Comparison of ENCODE assay signal across 9 cellular contexts in genomic region chr7:134865001-134865845, GRCh38.
A peak's percentile ranks its signal among the peaks of the same experiment; 100 is the strongest.
DNase-seq lines count a peak whose midpoint lies in the region; ATAC-seq and TF ChIP-seq lines count a peak whose summit lies in the region.
"Had no signal": no experiment of that assay in that cellular context is flagged by ENCODE, and none has a peak within 500 bp of the region (broad histone marks: within the 10 kb centered on the region; RNA-seq: fewer than 3 reads in every experiment).

No MANE protein-coding gene starts in this region.

- no peaks in the 10 kb centered on the region for H3K9me3 ChIP-seq in smooth muscle cell (replicated peaks; ENCODE audit: low read depth)
- H3K9me3 ChIP-seq: pancreas had no signal

- H3F3A ChIP-seq in smooth muscle cell (ENCODE audit: low read depth) = peaks cover 49% of the 10 kb centered on the region

- H3K27me3 ChIP-seq in smooth muscle cell (ENCODE audit: low read depth) = no peaks in the 10 kb centered on the region
- H3K27me3 ChIP-seq: pancreas had no signal

- TF ChIP-seq CTCF in WI38 (IDR thresholded peaks at IDR 0.05; ENCODE audit: low read depth, low read length) (no peak), smooth muscle cell (IDR thresholded peaks at IDR 0.05; ENCODE audit: borderline replicate concordance, insufficient read depth, poor library complexity, severe bottlenecking) (no peak)

- H3K4me3 ChIP-seq in WI38 (ENCODE audit: low read depth, low read length) = peak overlapping the region; percentile 42
- H3K4me3 ChIP-seq in smooth muscle cell = peak overlapping the region; percentile 20
- H3K4me3 ChIP-seq: pancreas had no signal

- ATAC-seq in GM18858 (IDR thresholded peaks at IDR 0.05; ENCODE audit: unreplicated experiment) = no peak

- 29% methylated on average over 9 of the region's 9 CpGs for WGBS in smooth muscle cell (ENCODE audit: low lambda C conversion rate)

- H4K20me1 ChIP-seq in smooth muscle cell (ENCODE audit: low read depth) = peaks cover 97% of the 10 kb centered on the region

- peak overlapping the region; percentile 81 for H3K27ac ChIP-seq in smooth muscle cell (ENCODE audit: low read depth)
- H3K27ac ChIP-seq: pancreas had no signal

- peaks cover 18% of the 10 kb centered on the region for H3K36me3 ChIP-seq in smooth muscle cell (ENCODE audit: low read depth)
- H3K36me3 ChIP-seq: pancreas had no signal

- peaks cover 98% of the 10 kb centered on the region for H3K79me2 ChIP-seq in smooth muscle cell (ENCODE audit: low read depth)

- DNase-seq in activated CD8-positive, alpha-beta memory T cell treated with anti-CD3 and anti-CD28 coated beads, Interleukin-2, amount 50 U/mL, for 4 hours = peak; percentile 20
- DNase-seq in activated CD8-positive, alpha-beta memory T cell treated with anti-CD3 and anti-CD28 coated beads, Interleukin-2, amount 50 U/mL, for 48 hours = no peak
- DNase-seq in fibroblast of gingiva (ENCODE audit: low read depth) (peak; percentile 15), smooth muscle cell (lab: John Stamatoyannopoulos, UW; ENCODE audit: unreplicated experiment) (no peak), NCI-H2171 (lab: John Stamatoyannopoulos, UW) (no peak), posterior cingulate gyrus (no peak)
- DNase-seq: pancreas had no signal

- intact Hi-C loops in posterior cingulate gyrus (cut with DNase I) = no loop called here

- H3K4me2 ChIP-seq in smooth muscle cell = peak overlapping the region; percentile 79

- no peak overlapping the region for H2AFZ ChIP-seq in smooth muscle cell (ENCODE audit: low read depth)

- H3K9ac ChIP-seq in smooth muscle cell (ENCODE audit: low read depth) = no peak overlapping the region

- H3K4me1 ChIP-seq in smooth muscle cell (ENCODE audit: low read depth) = peaks cover 23% of the 10 kb centered on the region

Comparison
In these comparisons a context has a peak if more than half of its experiments do, and no peak if none do; other contexts are left out.
1. DNase-seq: peak in activated CD8-positive, alpha-beta memory T cell treated with anti-CD3 and anti-CD28 coated beads, Interleukin-2, amount 50 U/mL, for 4 hours (single experiment) and fibroblast of gingiva (single experiment); none in activated CD8-positive, alpha-beta memory T cell treated with anti-CD3 and anti-CD28 coated beads, Interleukin-2, amount 50 U/mL, for 48 hours (single experiment), smooth muscle cell (single experiment), NCI-H2171 (single experiment) and posterior cingulate gyrus (0 of 10).